ENCODE assay signal across 16 cellular contexts in the genomic region with DNA sequence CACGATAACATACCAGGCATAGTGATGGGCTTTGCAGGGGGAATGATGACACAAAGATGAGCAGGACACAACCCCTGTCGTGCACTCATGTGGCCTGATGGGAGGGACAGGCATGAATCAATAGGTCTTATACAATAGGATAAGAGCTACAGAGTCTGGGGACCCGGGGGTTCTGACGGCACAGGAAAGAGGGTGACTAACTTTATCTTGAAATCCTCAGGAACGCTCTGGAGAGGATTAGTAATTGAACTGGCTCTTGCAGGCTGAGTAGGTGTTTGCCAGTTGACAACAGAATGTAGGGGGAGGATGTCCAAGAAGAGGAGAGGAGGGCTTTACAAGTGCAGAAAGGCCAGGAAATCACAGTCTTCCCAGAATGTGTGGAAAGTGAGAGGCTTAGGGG.
DNase-seq lines count a peak whose midpoint lies in the region; ATAC-seq and TF ChIP-seq lines count a peak whose summit lies in the region.
"Had no signal": no experiment of that assay in that cellular context is flagged by ENCODE, and none has a peak within 500 bp of the region (broad histone marks: within the 10 kb centered on the region; RNA-seq: fewer than 3 reads in every experiment).

No MANE protein-coding gene starts in this region.

- peaks cover 0 to 6% of the 10 kb centered on the region in 2 donors for H3K4me1 ChIP-seq in breast epithelium
- H3K4me1 ChIP-seq in adipocyte (ENCODE audit: control insufficient read depth, insufficient read depth, low read length) = peaks cover 42% of the 10 kb centered on the region
- peaks cover 31% of the 10 kb centered on the region for H3K4me1 ChIP-seq in foreskin keratinocyte
- peaks cover 8% of the 10 kb centered on the region for H3K4me1 ChIP-seq in smooth muscle cell (ENCODE audit: low read depth)

- H3K36me3 ChIP-seq in breast epithelium = no peaks in the 10 kb centered on the region
- H3K36me3 ChIP-seq in adipocyte (ENCODE audit: control insufficient read depth, insufficient read depth, low read length, severe bottlenecking) = no peaks in the 10 kb centered on the region
- no peaks in the 10 kb centered on the region for H3K36me3 ChIP-seq in smooth muscle cell (ENCODE audit: low read depth)

- no peaks in the 10 kb centered on the region for H3K27me3 ChIP-seq in breast epithelium
- H3K27me3 ChIP-seq in adipocyte (replicated peaks; ENCODE audit: control insufficient read depth, insufficient read depth, low read length) = no peaks in the 10 kb centered on the region
- no peaks in the 10 kb centered on the region for H3K27me3 ChIP-seq in foreskin keratinocyte
- no peaks in the 10 kb centered on the region for H3K27me3 ChIP-seq in smooth muscle cell (ENCODE audit: low read depth)

- peaks cover 40% of the 10 kb centered on the region for H3F3A ChIP-seq in smooth muscle cell (ENCODE audit: low read depth)

- H3K9ac ChIP-seq in adipocyte (ENCODE audit: low read length) (no peak overlapping the region), smooth muscle cell (ENCODE audit: low read depth) (peak overlapping the region; percentile 10)

- no peak overlapping the region for H2AFZ ChIP-seq in smooth muscle cell (ENCODE audit: low read depth)

- H3K27ac Mint-ChIP-seq in MCF 10A (ENCODE audit: low read depth, unreplicated experiment) = no peak overlapping the region

- no peak for TF ChIP-seq POLR2A in breast epithelium (IDR thresholded peaks at IDR 0.05)

- intact Hi-C loops in MCF 10A (cut with micrococcal nuclease) (loop anchor here (5.0 kb wide), 1 partner anchor 47 kb away; no protein-coding TSS in a partner anchor), breast epithelium (cut with DNase I; ENCODE audit: low total_unique reads) (no loop called here)

- peaks cover 58% of the 10 kb centered on the region for H3K4me1 Mint-ChIP-seq in MCF 10A (ENCODE audit: insufficient read depth, unreplicated experiment)

- TF ChIP-seq CTCF in MCF 10A (IDR thresholded peaks at IDR 0.05; ENCODE audit: unreplicated experiment) = no peak
- no peak for TF ChIP-seq CTCF in breast epithelium (IDR thresholded peaks at IDR 0.05)
- TF ChIP-seq CTCF in foreskin keratinocyte (conservative IDR thresholded peaks at IDR 0.05) = no peak
- no peak for TF ChIP-seq CTCF in smooth muscle cell (IDR thresholded peaks at IDR 0.05; ENCODE audit: borderline replicate concordance, insufficient read depth, poor library complexity, severe bottlenecking)

- H3K9me3 ChIP-seq in breast epithelium = no peaks in the 10 kb centered on the region
- H3K9me3 ChIP-seq in adipocyte (ENCODE audit: control insufficient read depth, low read length) = no peaks in the 10 kb centered on the region
- H3K9me3 ChIP-seq in smooth muscle cell (replicated peaks; ENCODE audit: low read depth) = no peaks in the 10 kb centered on the region

- DNase-seq in MCF 10A (ENCODE audit: unreplicated experiment) = peak; percentile 69
- no peak for DNase-seq in breast epithelium (ENCODE audit: low spot score in 2 of 2)
- peak; percentile 68 for DNase-seq in adipocyte (ENCODE audit: low read depth)
- peak; percentile 75 to 86 for DNase-seq in foreskin keratinocyte
- no peak for DNase-seq in smooth muscle cell (lab: John Stamatoyannopoulos, UW; ENCODE audit: unreplicated experiment)
- DNase-seq: activated T-cell treated with anti-CD3 and anti-CD28 coated beads, Interleukin-2, amount 50 U/mL, for 48 hours; caudate nucleus; KBM-7; NCI-H2171; Right ventricle myocardium superior; stimulated activated CD8-positive, alpha-beta memory T cell treated with anti-CD3 and anti-CD28 coated beads, Interleukin-4, amount 100 ng/mL, for 48 hours had no signal

- peaks cover 13% of the 10 kb centered on the region for H3K36me3 Mint-ChIP-seq in MCF 10A (ENCODE audit: insufficient read depth, unreplicated experiment)

- no TSS peak for BruUV-seq in MCF 10A (replicated peaks; lab: Mats Ljungman, UMichigan)

- no peak overlapping the region for H3K4me3 Mint-ChIP-seq in MCF 10A (ENCODE audit: unreplicated experiment)

- H3K27ac ChIP-seq in breast epithelium (no peak overlapping the region), foreskin keratinocyte (peak overlapping the region; percentile 82), smooth muscle cell (ENCODE audit: low read depth) (peak overlapping the region; percentile 97)
- H3K27ac ChIP-seq: 22Rv1 had no signal

- WGBS in smooth muscle cell (ENCODE audit: low lambda C conversion rate) = 19% methylated on average over 5 of the region's 5 CpGs

- no peaks in the 10 kb centered on the region for H3K27me3 Mint-ChIP-seq in MCF 10A (ENCODE audit: insufficient read depth, unreplicated experiment)

- H3K79me2 ChIP-seq in smooth muscle cell (ENCODE audit: low read depth) = no peaks in the 10 kb centered on the region

- H4K20me1 ChIP-seq in smooth muscle cell (ENCODE audit: low read depth) = no peaks in the 10 kb centered on the region

- H3K4me3 ChIP-seq in breast epithelium = no peak overlapping the region
- H3K4me3 ChIP-seq in adipocyte (ENCODE audit: low read length) = no peak overlapping the region
- no peak overlapping the region for H3K4me3 ChIP-seq in smooth muscle cell

- H3K9me3 Mint-ChIP-seq in MCF 10A (ENCODE audit: unreplicated experiment) = no peaks in the 10 kb centered on the region

- peak; percentile 30 for ATAC-seq in foreskin keratinocyte
- no peak for ATAC-seq in GM21360 (IDR thresholded peaks at IDR 0.05; ENCODE audit: unreplicated experiment)
- ATAC-seq in HG03439 (IDR thresholded peaks at IDR 0.05; ENCODE audit: unreplicated experiment) = no peak
- no peak for ATAC-seq in GM18511 (IDR thresholded peaks at IDR 0.05; ENCODE audit: unreplicated experiment)
- ATAC-seq: activated CD4-positive, CD25-positive, alpha-beta regulatory T cell treated with anti-CD3 and anti-CD28 coated beads, Interleukin-2, amount 50 U/mL, for 24 hours had no signal

- no peak overlapping the region for H3K4me2 ChIP-seq in smooth muscle cell

- POLR2A ChIA-PET in MCF 10A (lab: Yijun Ruan, JAX) = no interaction called here

- CTCF ChIA-PET in MCF 10A (lab: Yijun Ruan, JAX) = interaction anchor here (0.6 to 0.7 kb wide), 4 partner anchors 13 to 788 kb away, joined by 3 read pairs; no protein-coding TSS in a partner anchor

Comparison
In these comparisons a context has a peak if more than half of its experiments do, and no peak if none do; other contexts are left out.
1. DNase-seq: peak in MCF 10A (single experiment), adipocyte (single experiment) and foreskin keratinocyte (2 of 2); none in breast epithelium (0 of 2) and smooth muscle cell (single experiment).
2. H3K27ac ChIP-seq: peak in foreskin keratinocyte (single experiment) and smooth muscle cell (single experiment); none in breast epithelium (0 of 2).